Comparison of ENCODE assay signal across 8 cellular contexts in genomic region chr5:98929123-98929981, GRCh38. TPM values are rescaled to one million over a fixed set of nuclear protein-coding genes. Genes with fewer than 3 reads are reported as not detected.
DNase-seq lines count a peak whose midpoint lies in the region.

No MANE protein-coding gene starts in this region.

- H3K4me1 ChIP-seq in SJCRH30 (peaks cover 15% of the 10 kb centered on the region), neuron (ENCODE audit: insufficient read depth, low read length) (peaks cover 49% of the 10 kb centered on the region)

- H3K36me3 ChIP-seq in H7 (replicated peaks; ENCODE audit: control insufficient read depth, insufficient read depth, low read length): peaks cover 6% of the 10 kb centered on the region
- H3K36me3 ChIP-seq in SJCRH30: peaks cover 18% of the 10 kb centered on the region
- peaks cover 21% of the 10 kb centered on the region for H3K36me3 ChIP-seq in neuron (ENCODE audit: insufficient read depth, low read length)

- DNase-seq in G401 (ENCODE audit: low spot score) (peak; percentile 88), H7 (peak; percentile 78), M059J (ENCODE audit: low read depth) (peak; percentile 92), SJCRH30 (peak; percentile 86 to 87), foreskin melanocyte (peak; percentile 97), stromal cell of bone marrow (ENCODE audit: low read depth) (peak; percentile 97)
- peak; percentile 95 for DNase-seq in activated naive CD4-positive, alpha-beta T cell treated with Interleukin-2 at 50 U/mL for 16 hours

- H3K9me3 ChIP-seq in SJCRH30 (replicated peaks) (no peaks in the 10 kb centered on the region), neuron (ENCODE audit: low read length) (no peaks in the 10 kb centered on the region)

- in situ Hi-C loops in G401 (cut with HindIII; ENCODE audit: low sequenced_read_pairs): no loop called here

- no peaks in the 10 kb centered on the region for H3K27me3 ChIP-seq in H7 (ENCODE audit: control insufficient read depth, insufficient read depth, low read length)
- no peaks in the 10 kb centered on the region for H3K27me3 ChIP-seq in SJCRH30
- no peaks in the 10 kb centered on the region for H3K27me3 ChIP-seq in neuron (ENCODE audit: insufficient read depth, low read length)

- peak overlapping the region; percentile 87 for H3K27ac ChIP-seq in SJCRH30

- no peak overlapping the region for H2AFZ ChIP-seq in neuron (ENCODE audit: low read depth, low read length)

- H3K4me3 ChIP-seq in H7 (ENCODE audit: insufficient read depth, low read depth, low read length) (peak overlapping the region; percentile 88), SJCRH30 (peak overlapping the region; percentile 81), neuron (ENCODE audit: low read length) (peak overlapping the region; percentile 97)

RNA-seq across cellular contexts. Expression of gene CHD1, which starts 0.5 kb away (rescaled TPM):
- 38.9 and 65.4 TPM in 2 replicates for total RNA-seq in G401 (2014; rRNA removed; shearing (Covaris generic))
- 40.7 and 60.4 TPM in 2 replicates for total RNA-seq in H7 (2014; rRNA removed; shearing (Covaris generic))
- 16.9 and 27.1 TPM in 2 replicates for total RNA-seq in M059J (2014; rRNA removed; shearing (Covaris generic))
- 73.6 and 95.8 TPM in 2 replicates for total RNA-seq in SJCRH30 (2014; rRNA removed; shearing (Covaris generic))

Comparison
In these comparisons a context has a peak if more than half of its experiments do, and no peak if none do; other contexts are left out.
1. Peak in every context shown above with its lines: DNase-seq, H3K4me3 ChIP-seq and H3K27ac ChIP-seq.